In the genomic region with DNA sequence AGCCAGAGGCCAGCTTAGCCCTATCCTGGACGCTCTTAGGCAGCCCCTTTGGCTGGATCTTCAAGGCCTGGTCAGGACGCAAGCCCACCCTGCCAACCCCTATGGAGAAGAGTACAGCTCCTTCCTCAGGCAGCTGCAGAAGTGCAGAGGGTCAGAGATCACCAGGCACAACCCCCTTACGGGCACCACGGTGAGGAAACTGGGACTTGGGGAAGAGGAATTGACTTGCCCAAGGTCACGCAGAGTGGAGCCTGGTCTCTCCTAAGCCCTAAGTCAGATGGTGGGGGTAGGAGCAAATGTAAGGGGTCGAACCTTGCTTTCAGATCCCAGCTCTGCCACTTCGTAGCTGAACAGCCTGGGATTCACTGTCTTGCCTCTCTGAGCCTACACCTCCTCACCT, we compare ENCODE assay signal across 1 cellular context.
TF ChIP-seq lines count a peak whose summit lies in the region.

No MANE protein-coding gene starts in this region.

TF ChIP-seq in HCT116, 20 proteins besides CTCF, POLR2A, EP300 and RAD21 (continued from another document):
- TF ChIP-seq REST (IDR thresholded peaks at IDR 0.05; ENCODE audit: low read depth) (no peak), SP1 (IDR thresholded peaks at IDR 0.05; ENCODE audit: low read depth) (no peak), SRF (IDR thresholded peaks at IDR 0.05; ENCODE audit: low read depth) (no peak), FOSL1 (IDR thresholded peaks at IDR 0.05; ENCODE audit: low read depth) (no peak), EZH2 (IDR thresholded peaks at IDR 0.05) (no peak), JUND (IDR thresholded peaks at IDR 0.05) (no peak), ELF1 (IDR thresholded peaks at IDR 0.05; ENCODE audit: borderline replicate concordance, low read depth) (no peak), ZFX (IDR thresholded peaks at IDR 0.05) (no peak), SIN3A (IDR thresholded peaks at IDR 0.05; ENCODE audit: low read depth) (no peak), POLR2AphosphoS5 (IDR thresholded peaks at IDR 0.05; ENCODE audit: low read depth, low read length) (no peak)
